ENCODE assay signal across 1 cellular context in the genomic region with DNA sequence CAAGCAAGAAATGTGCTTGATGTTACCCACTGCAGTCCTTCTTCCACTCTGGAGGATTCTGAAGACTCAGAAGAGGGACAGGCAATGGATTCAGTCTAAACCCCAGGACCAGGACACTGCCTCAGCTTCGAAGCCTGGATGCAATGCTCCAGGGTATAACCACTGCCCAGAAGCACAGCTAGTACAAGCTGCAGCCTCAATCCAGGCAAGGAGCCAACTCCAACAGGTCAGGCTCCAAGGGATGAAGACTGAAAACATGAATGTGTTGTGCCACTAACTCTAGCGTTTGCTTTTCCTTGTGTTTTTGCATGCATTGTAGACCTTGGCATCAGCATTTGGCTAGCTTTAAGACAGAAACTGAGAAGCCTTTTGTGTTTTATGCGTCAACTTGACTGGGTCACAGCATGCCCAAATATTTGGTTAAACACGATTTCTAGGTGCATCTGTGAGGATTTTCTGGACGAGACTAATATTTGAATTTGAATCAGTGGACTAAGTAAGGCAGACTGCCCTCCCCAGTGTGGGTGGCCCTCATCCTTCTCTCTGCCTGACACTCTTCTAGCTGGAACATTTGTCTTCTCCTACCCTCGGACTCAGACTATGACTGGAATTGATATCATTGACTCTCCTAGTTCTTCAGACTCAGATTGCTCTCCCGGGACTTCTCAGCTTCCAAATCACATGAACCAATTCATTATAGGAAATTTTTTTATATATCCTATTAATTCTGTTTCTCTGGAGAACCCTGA.
TF ChIP-seq lines count a peak whose summit lies in the region.

No MANE protein-coding gene starts in this region.

TF ChIP-seq in SK-N-SH, 30 proteins besides CTCF, POLR2A, EP300 and RAD21 (continued from another document):
- no peak for TF ChIP-seq USF1 (IDR thresholded peaks at IDR 0.05; ENCODE audit: borderline replicate concordance, low read depth)
TF ChIP-seq in SK-N-SH: peak in this region for 0.
